In genomic region chr12:110661337-110661972, GRCh38 we compare ENCODE assay signal across 9 cellular contexts.
A peak's percentile ranks its signal among the peaks of the same experiment; 100 is the strongest.
DNase-seq lines count a peak whose midpoint lies in the region; ATAC-seq, FAIRE-seq and TF ChIP-seq lines count a peak whose summit lies in the region.
"Had no signal": no experiment of that assay in that cellular context is flagged by ENCODE, and none has a peak within 500 bp of the region (broad histone marks: within the 10 kb centered on the region; RNA-seq: fewer than 3 reads in every experiment).

No MANE protein-coding gene starts in this region.

- H3K4me2 ChIP-seq in SU-DHL-6 (ENCODE audit: low read depth, low read length, poor library complexity, severe bottlenecking): peak overlapping the region; percentile 82

- H3K4me3 Mint-ChIP-seq in stimulated activated naive B cell treated with anti-CD40 and anti-IgM and Interleukin-4, amounts not matched to agents 10 μg/mL and 1 μg/mL and 100 μg/mL, for 72 hours: peak overlapping the region; percentile 86 to 88

- peaks cover 5% of the 10 kb centered on the region for H3K36me3 ChIP-seq in SU-DHL-6 (ENCODE audit: low read length)

- no peak for FAIRE-seq in RCC 7860 (lab: Jason Lieb, UNC)

- peaks cover 46% of the 10 kb centered on the region for H3K79me2 ChIP-seq in SU-DHL-6 (ENCODE audit: insufficient read depth, low read length)

- peaks cover 77 to 90% of the 10 kb centered on the region in 2 donors for H3K36me3 Mint-ChIP-seq in stimulated activated naive B cell treated with anti-CD40 and anti-IgM and Interleukin-4, amounts not matched to agents 10 μg/mL and 1 μg/mL and 100 μg/mL, for 72 hours

- ATAC-seq in GM18868 (IDR thresholded peaks at IDR 0.05; ENCODE audit: unreplicated experiment): peak; percentile 91
- ATAC-seq in HG02798 (IDR thresholded peaks at IDR 0.05; ENCODE audit: poor library complexity, unreplicated experiment): peak; percentile 92
- peak; percentile 90 for ATAC-seq in stimulated activated naive B cell treated with anti-CD40 and anti-IgM and Interleukin-4, amounts not matched to agents 10 μg/mL and 1 μg/mL and 100 μg/mL, for 72 hours (replicated peaks)

- H3K4me1 Mint-ChIP-seq in stimulated activated naive B cell treated with anti-CD40 and anti-IgM and Interleukin-4, amounts not matched to agents 10 μg/mL and 1 μg/mL and 100 μg/mL, for 72 hours: peaks cover 52 to 96% of the 10 kb centered on the region in 2 donors

- H4K20me1 ChIP-seq in SU-DHL-6 (ENCODE audit: low read depth, low read length): no peaks in the 10 kb centered on the region

- H3K9ac ChIP-seq in SU-DHL-6 (ENCODE audit: low read length): peak overlapping the region; percentile 89

- no peaks in the 10 kb centered on the region for H3K9me3 ChIP-seq in SU-DHL-6 (ENCODE audit: insufficient read depth, low read length)

- peaks cover 2 to 4% of the 10 kb centered on the region in 2 donors for H3K9me3 Mint-ChIP-seq in stimulated activated naive B cell treated with anti-CD40 and anti-IgM and Interleukin-4, amounts not matched to agents 10 μg/mL and 1 μg/mL and 100 μg/mL, for 72 hours

- no peaks in the 10 kb centered on the region for H3K9me2 ChIP-seq in SU-DHL-6 (replicated peaks; ENCODE audit: insufficient read depth, low read length)

- no peaks in the 10 kb centered on the region for H3K27me3 ChIP-seq in SU-DHL-6 (ENCODE audit: low read length)
- H3K27me3 ChIP-seq: tibial nerve had no signal

- DNase-seq in germinal center (ENCODE audit: low spot score): peak; percentile 75
- peak; percentile 91 for DNase-seq in stimulated activated naive B cell treated with anti-CD40 and anti-IgM and Interleukin-4, amounts not matched to agents 10 μg/mL and 1 μg/mL and 100 μg/mL, for 72 hours
- DNase-seq in RCC 7860 (ENCODE audit: low spot score): no peak
- DNase-seq in LoVo (ENCODE audit: low spot score): no peak
- no peak for DNase-seq in NCI-H1417 (lab: John Stamatoyannopoulos, UW)

- H3F3A ChIP-seq in SU-DHL-6 (ENCODE audit: insufficient read depth): peaks cover 34% of the 10 kb centered on the region

- no peaks in the 10 kb centered on the region for H3K27me3 Mint-ChIP-seq in stimulated activated naive B cell treated with anti-CD40 and anti-IgM and Interleukin-4, amounts not matched to agents 10 μg/mL and 1 μg/mL and 100 μg/mL, for 72 hours

- peak overlapping the region; percentile 59 for H3K4me3 ChIP-seq in SU-DHL-6 (ENCODE audit: insufficient read depth, low read length, poor library complexity, severe bottlenecking)
- H3K4me3 ChIP-seq: tibial nerve had no signal

- no peak for TF ChIP-seq CTCF in SU-DHL-6 (IDR thresholded peaks at IDR 0.05; ENCODE audit: insufficient read depth, low read length, poor library complexity, severe bottlenecking)

- peak overlapping the region; percentile 98 for H3K27ac Mint-ChIP-seq in stimulated activated naive B cell treated with anti-CD40 and anti-IgM and Interleukin-4, amounts not matched to agents 10 μg/mL and 1 μg/mL and 100 μg/mL, for 72 hours

- peak overlapping the region; percentile 94 for H3K27ac ChIP-seq in SU-DHL-6 (ENCODE audit: low read depth, low read length)

- H2AFZ ChIP-seq in SU-DHL-6 (ENCODE audit: low read depth, low read length, severe bottlenecking): no peak overlapping the region

Comparison
In these comparisons a context has a peak if more than half of its experiments do, and no peak if none do; other contexts are left out.
1. DNase-seq: peak in germinal center (single experiment) and stimulated activated naive B cell treated with anti-CD40 and anti-IgM and Interleukin-4, amounts not matched to agents 10 μg/mL and 1 μg/mL and 100 μg/mL, for 72 hours (single experiment); none in RCC 7860 (single experiment), LoVo (single experiment) and NCI-H1417 (0 of 3).
2. Peak in every context shown above with its lines, with median percentiles within 50 percentile points of each other: ATAC-seq.